8 cellular contexts compared by ENCODE assay signal in genomic region chr11:1570896-1571759, GRCh38. TPM values are rescaled to one million over a fixed set of nuclear protein-coding genes. Genes with fewer than 3 reads are reported as not detected.
DNase-seq lines count a peak whose midpoint lies in the region; ATAC-seq and TF ChIP-seq lines count a peak whose summit lies in the region.

No MANE protein-coding gene starts in this region.

- H3K4me1 ChIP-seq in GM23248 (ENCODE audit: insufficient read depth) = no peaks in the 10 kb centered on the region
- peaks cover 78% of the 10 kb centered on the region for H3K4me1 ChIP-seq in left ventricle myocardium inferior
- peaks cover 0 to 78% (median 65%) of the 10 kb centered on the region in 4 donors for H3K4me1 ChIP-seq in sigmoid colon

- TF ChIP-seq CTCF in VCaP (conservative IDR thresholded peaks at IDR 0.05) (no peak), left ventricle myocardium inferior (IDR thresholded peaks at IDR 0.05; ENCODE audit: borderline replicate concordance) (no peak), sigmoid colon (IDR thresholded peaks at IDR 0.05) (no peak)

- ATAC-seq in GM21367 (IDR thresholded peaks at IDR 0.05; ENCODE audit: unreplicated experiment) (no peak), HG02840 (IDR thresholded peaks at IDR 0.05; ENCODE audit: low FRiP score, unreplicated experiment) (no peak)

- in situ Hi-C loops in GM23248 (cut with MboI) = no loop called here

- intact Hi-C loops in left ventricle myocardium inferior (cut with micrococcal nuclease) (no loop called here), sigmoid colon (cut with DNase I) (loop anchor here (5.0 kb wide), 1 partner anchor 114 kb away; no protein-coding TSS in a partner anchor)

- H3K27ac ChIP-seq in GM23248 (no peak overlapping the region), VCaP (peak overlapping the region; percentile 84), left ventricle myocardium inferior (replicated peaks) (peak overlapping the region; percentile 80), sigmoid colon (peak overlapping the region; percentile 80 to 99 (median 83))

- WGBS in GM23248 (ENCODE audit: low coverage in 1 of 2, low lambda C conversion rate in 2 of 2, missing lambda C conversion rate in 2 of 2), 2 experiments = 16 to 27% methylated on average over 28 to 35 of the region's 58 CpGs
- 8 to 10% methylated on average over 58 of the region's 58 CpGs for WGBS in sigmoid colon, 2 donors

- H3K9ac ChIP-seq in GM23248 = no peak overlapping the region

- H3K27me3 ChIP-seq in GM23248 (replicated peaks; ENCODE audit: insufficient read depth) (peaks cover 21% of the 10 kb centered on the region), left ventricle myocardium inferior (ENCODE audit: low read depth) (no peaks in the 10 kb centered on the region), sigmoid colon (no peaks in the 10 kb centered on the region)

- H3K36me3 ChIP-seq in GM23248 (ENCODE audit: low read depth) (no peaks in the 10 kb centered on the region), left ventricle myocardium inferior (no peaks in the 10 kb centered on the region), sigmoid colon (no peaks in the 10 kb centered on the region)

- H4K20me1 ChIP-seq in GM23248 (ENCODE audit: insufficient read depth) = no peaks in the 10 kb centered on the region

- H3K4me3 ChIP-seq in GM23248 (peak overlapping the region; percentile 22; the same call in 1 of the 2 replicates), left ventricle myocardium inferior (peak overlapping the region; percentile 82), sigmoid colon (peak overlapping the region; percentile 45 to 75 (median 55))

- no peak for TF ChIP-seq EP300 in sigmoid colon (IDR thresholded peaks at IDR 0.05)

- no peak overlapping the region for H3K4me2 ChIP-seq in GM23248 (ENCODE audit: unreplicated experiment)

- TF ChIP-seq POLR2A in sigmoid colon (IDR thresholded peaks at IDR 0.05) = no peak

- H3K9me3 ChIP-seq in GM23248 (ENCODE audit: low read depth) (no peaks in the 10 kb centered on the region), left ventricle myocardium inferior (replicated peaks) (no peaks in the 10 kb centered on the region), sigmoid colon (no peaks in the 10 kb centered on the region)

- DNase-seq in GM23248 (no peak), left ventricle myocardium inferior (no peak), sigmoid colon (peak; percentile 75), SHP77 (lab: John Stamatoyannopoulos, UW) (no peak)
- no peak for DNase-seq in activated CD4-positive, CD25-positive, alpha-beta regulatory T cell treated with anti-CD3 and anti-CD28 coated beads, Interleukin-2, amount 50 U/mL, for 72 hours

- no peak overlapping the region for H2AFZ ChIP-seq in GM23248

- H3K79me2 ChIP-seq in GM23248 (ENCODE audit: insufficient read depth) = no peaks in the 10 kb centered on the region

- no peaks in the 10 kb centered on the region for H3K9me2 ChIP-seq in GM23248 (ENCODE audit: insufficient read depth)

- 0 out of 2 replicates have a peak, but pooled peaks cover 3% of the 10 kb centered on the region for H3F3A ChIP-seq in GM23248 (ENCODE audit: insufficient read depth)

RNA-seq across cellular contexts. Expression of gene DUSP8, which starts 0.9 kb away (rescaled TPM):
- total RNA-seq in GM23248 (2014; rRNA removed; shearing (Covaris generic)) = 0.11 TPM in 1 of 2 replicates, not detected in the other
- polyA plus RNA-seq in GM23248 (2016; fragmentation: Nextera tagmentation; extraction: Ambion mirVana) (0.05 TPM in 1 of 2 replicates, not detected in the other), sigmoid colon (10 to 100 TPM in 1 of 3 donors, 1 to 10 TPM in 2; 6.6 to 12.7 (median 7.0) TPM)
- total RNA-seq in left ventricle myocardium inferior (15.3 TPM), sigmoid colon (1 to 10 TPM in 3 of 4 donors, under 1 TPM in 1; 0.66 to 4.4 (median 2.1) TPM)

RNA-seq across cellular contexts. Expression of gene KRTAP5-1, which starts 14.0 kb away (rescaled TPM):
- not detected in 2 replicates for total RNA-seq in GM23248 (2014; rRNA removed; shearing (Covaris generic))
- polyA plus RNA-seq in GM23248 (2016; fragmentation: Nextera tagmentation; extraction: Ambion mirVana) = not detected in 2 replicates
- not detected for total RNA-seq in left ventricle myocardium inferior
- not detected for total RNA-seq in sigmoid colon
- polyA plus RNA-seq in sigmoid colon = not detected

RNA-seq across cellular contexts. Expression of gene KRTAP5-2, which starts 27.0 kb away (rescaled TPM):
- total RNA-seq in GM23248 (2014; rRNA removed; shearing (Covaris generic)) = not detected in 2 replicates
- polyA plus RNA-seq in GM23248 (2016; fragmentation: Nextera tagmentation; extraction: Ambion mirVana) = not detected in 2 replicates
- not detected for total RNA-seq in left ventricle myocardium inferior
- total RNA-seq in sigmoid colon = not detected
- under 1 TPM in 1 of 3 donors, not detected in 2; 0.29 TPM for polyA plus RNA-seq in sigmoid colon

RNA-seq across cellular contexts. Expression of gene KRTAP5-3, which starts 37.1 kb away (rescaled TPM):
- total RNA-seq in GM23248 (2014; rRNA removed; shearing (Covaris generic)) = not detected in 2 replicates
- not detected in 2 replicates for polyA plus RNA-seq in GM23248 (2016; fragmentation: Nextera tagmentation; extraction: Ambion mirVana)
- total RNA-seq in left ventricle myocardium inferior = not detected
- total RNA-seq in sigmoid colon = not detected
- polyA plus RNA-seq in sigmoid colon = not detected

RNA-seq across cellular contexts. Expression of gene KRTAP5-4, which starts 50.8 kb away (rescaled TPM):
- not detected in 2 replicates for total RNA-seq in GM23248 (2014; rRNA removed; shearing (Covaris generic))
- polyA plus RNA-seq in GM23248 (2016; fragmentation: Nextera tagmentation; extraction: Ambion mirVana) (not detected in 2 replicates), sigmoid colon (not detected)
- total RNA-seq in left ventricle myocardium inferior (not detected), sigmoid colon (not detected)

Comparison
In these comparisons a context has a peak if more than half of its experiments do, and no peak if none do; other contexts are left out.
1. H3K4me3 ChIP-seq: peak in every context shown above with its lines; median percentile 82 in left ventricle myocardium inferior; 55 in sigmoid colon; 22 in GM23248.